ENCODE assay signal across 8 cellular contexts in genomic region chr17:32518856-32519768, GRCh38. TPM values are rescaled to one million over a fixed set of nuclear protein-coding genes. Genes with fewer than 3 reads are reported as not detected.
DNase-seq lines count a peak whose midpoint lies in the region; ATAC-seq and TF ChIP-seq lines count a peak whose summit lies in the region.

No MANE protein-coding gene starts in this region.

- H3K27ac ChIP-seq in esophagus squamous epithelium, result peak overlapping the region; percentile 1 to 77 (median 61)
- peak overlapping the region; percentile 57 for H3K27ac ChIP-seq in urinary bladder (ENCODE audit: low read depth)

- H3K4me3 ChIP-seq in esophagus squamous epithelium (peak overlapping the region; percentile 43 to 74 (median 56)), neuron (ENCODE audit: low read length) (peak overlapping the region; percentile 55), urinary bladder (ENCODE audit: low read depth, low read length) (peak overlapping the region; percentile 52)

- H3K27me3 ChIP-seq in esophagus squamous epithelium (no peaks in the 10 kb centered on the region), neuron (ENCODE audit: insufficient read depth, low read length) (no peaks in the 10 kb centered on the region)

- H2AFZ ChIP-seq in neuron (ENCODE audit: low read depth, low read length), result peak overlapping the region; percentile 57

- H3K36me3 ChIP-seq in esophagus squamous epithelium (no peaks in the 10 kb centered on the region), neuron (ENCODE audit: insufficient read depth, low read length) (no peaks in the 10 kb centered on the region), urinary bladder (ENCODE audit: insufficient read depth) (no peaks in the 10 kb centered on the region)

- DNase-seq in NCI-H526 (lab: John Stamatoyannopoulos, UW) (peak; percentile 56 to 86), esophagus squamous epithelium (lab: John Stamatoyannopoulos, UW) (no peak), SKM-1 treated with dmso at 0.1 percent for 144 hours (lab: John Stamatoyannopoulos, UW; ENCODE audit: unreplicated experiment) (no peak)
- DNase-seq in activated T-cell treated with anti-CD3 and anti-CD28 coated beads, Interleukin-2, amount 50 U/mL, for 48 hours, result peak; percentile 55 to 65

- WGBS in esophagus squamous epithelium, 2 donors, result 6 to 21% methylated on average over 23 to 39 of the region's 84 CpGs
- WGBS in urinary bladder, result 8% methylated on average over 82 of the region's 84 CpGs

- TF ChIP-seq POLR2A in esophagus squamous epithelium (IDR thresholded peaks at IDR 0.05), result no peak

- H3K9me3 ChIP-seq in esophagus squamous epithelium (no peaks in the 10 kb centered on the region), neuron (ENCODE audit: low read length) (no peaks in the 10 kb centered on the region)

- TF ChIP-seq CTCF in esophagus squamous epithelium (IDR thresholded peaks at IDR 0.05), result no peak

- H3K4me1 ChIP-seq in esophagus squamous epithelium (peaks cover 13 to 31% (median 15%) of the 10 kb centered on the region in 3 donors), neuron (ENCODE audit: insufficient read depth, low read length) (peaks cover 51% of the 10 kb centered on the region), urinary bladder (ENCODE audit: insufficient read depth) (peaks cover 1% of the 10 kb centered on the region)

- intact Hi-C loops in esophagus squamous epithelium (cut with DNase I), result no loop called here

- peak; percentile 30 for ATAC-seq in GM21825 (IDR thresholded peaks at IDR 0.05; ENCODE audit: unreplicated experiment)
- ATAC-seq in HG03108 (IDR thresholded peaks at IDR 0.05; ENCODE audit: unreplicated experiment), result no peak

RNA-seq across cellular contexts. Expression of gene CDK5R1, which starts 32.3 kb away (rescaled TPM):
- 10 to 100 TPM in 2 of 4 donors, 1 to 10 TPM in 2; 5.7 to 12.1 (median 10.7) TPM for total RNA-seq in esophagus squamous epithelium
- total RNA-seq in urinary bladder, result 1.5 TPM
- 0.60 TPM for polyA plus RNA-seq in urinary bladder

Comparison
In these comparisons a context has a peak if more than half of its experiments do, and no peak if none do; other contexts are left out.
1. DNase-seq: peak in NCI-H526 (2 of 2) and activated T-cell treated with anti-CD3 and anti-CD28 coated beads, Interleukin-2, amount 50 U/mL, for 48 hours (2 of 2); none in esophagus squamous epithelium (single experiment) and SKM-1 treated with dmso at 0.1 percent for 144 hours (single experiment).
2. Peak in every context shown above with its lines, with median percentiles within 50 percentile points of each other: H3K4me3 ChIP-seq.